ENCODE assay signal across 8 cellular contexts in the genomic region with DNA sequence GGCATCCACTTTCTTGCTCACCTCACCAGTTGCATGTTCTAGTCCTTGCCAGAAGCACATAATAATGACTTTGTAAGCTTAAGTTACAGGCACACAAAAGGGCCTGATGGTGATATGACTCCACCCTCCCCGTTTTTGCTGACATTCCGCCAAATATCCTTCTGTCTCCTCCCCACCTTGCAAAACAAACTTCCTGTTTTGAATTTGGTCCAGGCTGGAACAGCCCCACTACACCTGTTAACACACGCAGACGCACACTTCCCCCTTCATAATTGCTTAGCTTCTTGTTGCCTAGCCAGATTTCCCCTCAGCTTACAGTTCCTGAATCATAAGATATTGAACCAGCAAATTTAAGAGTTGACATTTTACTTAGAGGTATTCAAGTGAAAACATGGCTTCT. TPM values are rescaled to one million over a fixed set of nuclear protein-coding genes. Genes with fewer than 3 reads are reported as not detected.
DNase-seq lines count a peak whose midpoint lies in the region; ATAC-seq and TF ChIP-seq lines count a peak whose summit lies in the region.

A gene with protein sequence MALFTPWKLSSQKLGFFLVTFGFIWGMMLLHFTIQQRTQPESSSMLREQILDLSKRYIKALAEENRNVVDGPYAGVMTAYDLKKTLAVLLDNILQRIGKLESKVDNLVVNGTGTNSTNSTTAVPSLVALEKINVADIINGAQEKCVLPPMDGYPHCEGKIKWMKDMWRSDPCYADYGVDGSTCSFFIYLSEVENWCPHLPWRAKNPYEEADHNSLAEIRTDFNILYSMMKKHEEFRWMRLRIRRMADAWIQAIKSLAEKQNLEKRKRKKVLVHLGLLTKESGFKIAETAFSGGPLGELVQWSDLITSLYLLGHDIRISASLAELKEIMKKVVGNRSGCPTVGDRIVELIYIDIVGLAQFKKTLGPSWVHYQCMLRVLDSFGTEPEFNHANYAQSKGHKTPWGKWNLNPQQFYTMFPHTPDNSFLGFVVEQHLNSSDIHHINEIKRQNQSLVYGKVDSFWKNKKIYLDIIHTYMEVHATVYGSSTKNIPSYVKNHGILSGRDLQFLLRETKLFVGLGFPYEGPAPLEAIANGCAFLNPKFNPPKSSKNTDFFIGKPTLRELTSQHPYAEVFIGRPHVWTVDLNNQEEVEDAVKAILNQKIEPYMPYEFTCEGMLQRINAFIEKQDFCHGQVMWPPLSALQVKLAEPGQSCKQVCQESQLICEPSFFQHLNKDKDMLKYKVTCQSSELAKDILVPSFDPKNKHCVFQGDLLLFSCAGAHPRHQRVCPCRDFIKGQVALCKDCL (plus strand): TSS at position 269 of the 400 bp plus-strand sequence. CDS start 332 bp downstream, outside the sequence.

- peaks cover 24% of the 10 kb centered on the region for H3K36me3 Mint-ChIP-seq in stimulated activated naive CD8-positive, alpha-beta T cell treated with anti-CD3 and anti-CD28 coated beads, Interleukin-15, Interleukin-2, amounts not matched to agents 100 ng/mL and 50 ng/mL, for 24 hours (ENCODE audit: low read depth)
- peaks cover 53% of the 10 kb centered on the region for H3K36me3 Mint-ChIP-seq in activated T-helper 17 cell treated with anti-CD3 and anti-CD28 coated beads, Interleukin-2, amount 50 U/mL, for 72 hours (ENCODE audit: low read depth)

- no peak for TF ChIP-seq CTCF in lower lobe of right lung (IDR thresholded peaks at IDR 0.05)

- in situ Hi-C loops in KBM-7 (cut with MboI; ENCODE audit: low pct_unique_long_range_greater_than_20kb, low sequenced_read_pairs): no loop called here

- no peaks in the 10 kb centered on the region for H3K27me3 ChIP-seq in lower lobe of right lung (ENCODE audit: low read depth)

- H3K27ac ChIP-seq in lower lobe of right lung: no peak within 1 kb of the TSS

- no peak within 1 kb of the TSS for H3K4me3 ChIP-seq in lower lobe of right lung

- no peak for DNase-seq in stimulated activated naive CD8-positive, alpha-beta T cell treated with anti-CD3 and anti-CD28 coated beads, Interleukin-15, Interleukin-2, amounts not matched to agents 100 U/mL and 50 U/mL, for 24 hours
- peak; percentile 65 for DNase-seq in KBM-7
- DNase-seq in lower lobe of right lung: no peak
- no peak for DNase-seq in cortex of kidney (lab: John Stamatoyannopoulos, UW)
- no peak for DNase-seq in retina
- DNase-seq in OCI-M1 (lab: John Stamatoyannopoulos, UW): no peak

- peak within 1 kb of the TSS; percentile 34 for H3K27ac Mint-ChIP-seq in stimulated activated naive CD8-positive, alpha-beta T cell treated with anti-CD3 and anti-CD28 coated beads, Interleukin-15, Interleukin-2, amounts not matched to agents 100 ng/mL and 50 ng/mL, for 24 hours
- peak within 1 kb of the TSS; percentile 66 for H3K27ac Mint-ChIP-seq in activated T-helper 17 cell treated with anti-CD3 and anti-CD28 coated beads, Interleukin-2, amount 50 U/mL, for 72 hours

- H3K27me3 Mint-ChIP-seq in stimulated activated naive CD8-positive, alpha-beta T cell treated with anti-CD3 and anti-CD28 coated beads, Interleukin-15, Interleukin-2, amounts not matched to agents 100 ng/mL and 50 ng/mL, for 24 hours: no peaks in the 10 kb centered on the region
- no peaks in the 10 kb centered on the region for H3K27me3 Mint-ChIP-seq in activated T-helper 17 cell treated with anti-CD3 and anti-CD28 coated beads, Interleukin-2, amount 50 U/mL, for 72 hours

- peaks cover 37% of the 10 kb centered on the region for H3K4me1 ChIP-seq in lower lobe of right lung

- H3K36me3 ChIP-seq in lower lobe of right lung: peaks cover 5% of the 10 kb centered on the region

- peaks cover 94% of the 10 kb centered on the region for H3K4me1 Mint-ChIP-seq in stimulated activated naive CD8-positive, alpha-beta T cell treated with anti-CD3 and anti-CD28 coated beads, Interleukin-15, Interleukin-2, amounts not matched to agents 100 ng/mL and 50 ng/mL, for 24 hours (ENCODE audit: low read depth)
- peaks cover 58% of the 10 kb centered on the region for H3K4me1 Mint-ChIP-seq in activated T-helper 17 cell treated with anti-CD3 and anti-CD28 coated beads, Interleukin-2, amount 50 U/mL, for 72 hours

- no peaks in the 10 kb centered on the region for H3K9me3 Mint-ChIP-seq in stimulated activated naive CD8-positive, alpha-beta T cell treated with anti-CD3 and anti-CD28 coated beads, Interleukin-15, Interleukin-2, amounts not matched to agents 100 ng/mL and 50 ng/mL, for 24 hours
- H3K9me3 Mint-ChIP-seq in activated T-helper 17 cell treated with anti-CD3 and anti-CD28 coated beads, Interleukin-2, amount 50 U/mL, for 72 hours: no peaks in the 10 kb centered on the region

- no peak within 1 kb of the TSS for H3K4me3 Mint-ChIP-seq in stimulated activated naive CD8-positive, alpha-beta T cell treated with anti-CD3 and anti-CD28 coated beads, Interleukin-15, Interleukin-2, amounts not matched to agents 100 ng/mL and 50 ng/mL, for 24 hours
- H3K4me3 Mint-ChIP-seq in activated T-helper 17 cell treated with anti-CD3 and anti-CD28 coated beads, Interleukin-2, amount 50 U/mL, for 72 hours: peak within 1 kb of the TSS; percentile 58

- no peak for ATAC-seq in stimulated activated naive CD8-positive, alpha-beta T cell treated with anti-CD3 and anti-CD28 coated beads, Interleukin-15, Interleukin-2, amounts not matched to agents 100 U/mL and 50 U/mL, for 24 hours
- no peak for ATAC-seq in activated T-helper 17 cell treated with anti-CD3 and anti-CD28 coated beads, Interleukin-2, amount 50 U/mL, for 72 hours (replicated peaks)
- peak; percentile 74 to 80 for ATAC-seq in lower lobe of right lung

- H3K9me3 ChIP-seq in lower lobe of right lung: no peaks in the 10 kb centered on the region

- intact Hi-C loops in lower lobe of right lung (cut with DNase I): no loop called here

RNA-seq across cellular contexts. Expression of the gene that starts here (rescaled TPM):
- 10 to 100 TPM; 53.0 to 53.1 TPM for total RNA-seq in activated T-helper 17 cell treated with anti-CD3 and anti-CD28 coated beads, Interleukin-2, amount 50 U/mL, for 72 hours
- 61.7 TPM for total RNA-seq in lower lobe of right lung

Comparison
In these comparisons a context has a peak if more than half of its experiments do, and no peak if none do; other contexts are left out.
1. ATAC-seq: peak in lower lobe of right lung (2 of 2); none in stimulated activated naive CD8-positive, alpha-beta T cell treated with anti-CD3 and anti-CD28 coated beads, Interleukin-15, Interleukin-2, amounts not matched to agents 100 U/mL and 50 U/mL, for 24 hours (single experiment) and activated T-helper 17 cell treated with anti-CD3 and anti-CD28 coated beads, Interleukin-2, amount 50 U/mL, for 72 hours (single experiment).